1 cellular context compared by ENCODE assay signal in genomic region chr14:100711493-100711892, GRCh38.
TF ChIP-seq lines count a peak whose summit lies in the region.

No MANE protein-coding gene starts in this region.

TF ChIP-seq in IMR-90, 13 proteins besides CTCF, POLR2A, EP300 and RAD21 (continued from another document):
- TF ChIP-seq RFX5 (IDR thresholded peaks at IDR 0.05; ENCODE audit: low read depth, low read length) (no peak), SMC3 (IDR thresholded peaks at IDR 0.05; ENCODE audit: low read depth, low read length) (no peak), MXI1 (IDR thresholded peaks at IDR 0.05; ENCODE audit: borderline replicate concordance, low read depth, low read length) (no peak), CEBPB (IDR thresholded peaks at IDR 0.05; ENCODE audit: low read depth, low read length) (no peak), MAZ (IDR thresholded peaks at IDR 0.05; ENCODE audit: borderline replicate concordance, low read depth, low read length) (no peak)
- TF ChIP-seq, protein P1, sequence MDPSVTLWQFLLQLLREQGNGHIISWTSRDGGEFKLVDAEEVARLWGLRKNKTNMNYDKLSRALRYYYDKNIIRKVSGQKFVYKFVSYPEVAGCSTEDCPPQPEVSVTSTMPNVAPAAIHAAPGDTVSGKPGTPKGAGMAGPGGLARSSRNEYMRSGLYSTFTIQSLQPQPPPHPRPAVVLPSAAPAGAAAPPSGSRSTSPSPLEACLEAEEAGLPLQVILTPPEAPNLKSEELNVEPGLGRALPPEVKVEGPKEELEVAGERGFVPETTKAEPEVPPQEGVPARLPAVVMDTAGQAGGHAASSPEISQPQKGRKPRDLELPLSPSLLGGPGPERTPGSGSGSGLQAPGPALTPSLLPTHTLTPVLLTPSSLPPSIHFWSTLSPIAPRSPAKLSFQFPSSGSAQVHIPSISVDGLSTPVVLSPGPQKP (IDR thresholded peaks at IDR 0.05; ENCODE audit: borderline replicate concordance, low read depth, low read length), result no peak
